Comparison of ENCODE assay signal across 1 cellular context in genomic region chr2:68156419-68156818, GRCh38.
TF ChIP-seq lines count a peak whose summit lies in the region.

No MANE protein-coding gene starts in this region.

TF ChIP-seq in HCT116, 20 proteins besides CTCF, POLR2A, EP300 and RAD21 (continued from another document):
- TF ChIP-seq REST (IDR thresholded peaks at IDR 0.05; ENCODE audit: low read depth): no peak
